ENCODE assay signal across 17 cellular contexts in genomic region chr11:80694385-80694784, GRCh38.
DNase-seq lines count a peak whose midpoint lies in the region; ATAC-seq and TF ChIP-seq lines count a peak whose summit lies in the region.
"Had no signal": no experiment of that assay in that cellular context is flagged by ENCODE, and none has a peak within 500 bp of the region (broad histone marks: within the 10 kb centered on the region; RNA-seq: fewer than 3 reads in every experiment).

No MANE protein-coding gene starts in this region.

- CTCF ChIA-PET in RWPE1 (lab: Yijun Ruan, JAX): interaction anchor here (0.5 kb wide), 1 partner anchor 268 kb away, joined by 4 read pairs; no protein-coding TSS in a partner anchor

- no peak overlapping the region for H3K4me3 ChIP-seq in epithelial cell of esophagus (ENCODE audit: low read length)
- H3K4me3 ChIP-seq: GM23338 had no signal

- POLR2A ChIA-PET in RWPE1 (lab: Yijun Ruan, JAX; ENCODE audit: low non-redundant PET): no interaction called here

- ATAC-seq in GM19328 (IDR thresholded peaks at IDR 0.05; ENCODE audit: unreplicated experiment) (no peak), GM19351 (IDR thresholded peaks at IDR 0.05; ENCODE audit: unreplicated experiment) (no peak)
- ATAC-seq: GM23338, HCT116 had no signal

- TF ChIP-seq CTCF in RWPE1 (conservative IDR thresholded peaks at IDR 0.05; ENCODE audit: low read depth) (no peak), epithelial cell of esophagus (IDR thresholded peaks at IDR 0.05; ENCODE audit: insufficient read depth, low read depth, low read length, missing control alignments) (no peak)

- no peak overlapping the region for H3K27ac ChIP-seq in RWPE1

- DNase-seq in NCI-H460 (ENCODE audit: extremely low read depth, low read depth) (peak; percentile 32), RWPE1 (ENCODE audit: low spot score) (peak; percentile 1), epithelial cell of esophagus (ENCODE audit: low read depth) (peak; percentile 70), kidney tubule cell (ENCODE audit: low spot score) (peak; percentile 22)
- no peak for DNase-seq in activated CD4-positive, CD25-positive, alpha-beta regulatory T cell (lab: John Stamatoyannopoulos, UW)
- DNase-seq: ACHN; BE2C; C1 segment of cervical spinal cord; CD4-positive, CD25-positive, alpha-beta regulatory T cell; CD8-positive, alpha-beta memory T cell; COR-L47; H7; HFFc6 had no signal

Comparison
In these comparisons a context has a peak if more than half of its experiments do, and no peak if none do; other contexts are left out.
1. DNase-seq: peak in NCI-H460 (single experiment), RWPE1 (single experiment), epithelial cell of esophagus (single experiment) and kidney tubule cell (single experiment); none in activated CD4-positive, CD25-positive, alpha-beta regulatory T cell (0 of 4).